In genomic region chr4:77819409-77819835, GRCh38 we compare ENCODE assay signal across 8 cellular contexts.
DNase-seq lines count a peak whose midpoint lies in the region; ATAC-seq and TF ChIP-seq lines count a peak whose summit lies in the region.

No MANE protein-coding gene starts in this region.

- H3K36me3 ChIP-seq in parathyroid adenoma (ENCODE audit: control insufficient read depth, insufficient read depth, low read length): no peaks in the 10 kb centered on the region

- peak; percentile 14 for ATAC-seq in HG03095 (IDR thresholded peaks at IDR 0.05; ENCODE audit: unreplicated experiment)

- peak overlapping the region; percentile 11 for H3K9ac ChIP-seq in parathyroid adenoma

- H3K79me2 ChIP-seq in parathyroid adenoma: peaks cover 4% of the 10 kb centered on the region

- H3K4me1 ChIP-seq in parathyroid adenoma: peaks cover 2% of the 10 kb centered on the region

- intact Hi-C loops in head of caudate nucleus (cut with DNase I): no loop called here

- peak overlapping the region; percentile 74 for H3K4me2 ChIP-seq in parathyroid adenoma (ENCODE audit: low read length)

- TF ChIP-seq CTCF in parathyroid adenoma (IDR thresholded peaks at IDR 0.05): no peak

- H3K4me3 ChIP-seq in parathyroid adenoma (ENCODE audit: low read depth, low read length): peak overlapping the region; percentile 78

- no peaks in the 10 kb centered on the region for H3K9me3 ChIP-seq in parathyroid adenoma (ENCODE audit: control insufficient read depth, low read length)

- DNase-seq in activated gamma-delta T cell (lab: John Stamatoyannopoulos, UW) (peak; percentile 86), activated gamma-delta T cell treated with Interleukin-2 at 50 U/mL for 16 hours (no peak), head of caudate nucleus (peak in 23 of 42 donors; percentile 7 to 83 (median 59)), AML-193 (lab: John Stamatoyannopoulos, UW) (no peak), Kasumi-1 (lab: John Stamatoyannopoulos, UW) (no peak)
- peak; percentile 89 for DNase-seq in activated CD8-positive, alpha-beta memory T cell treated with anti-CD3 and anti-CD28 coated beads, Interleukin-2, amount 50 U/mL, for 4 hours

- peak overlapping the region; percentile 86 for H2AFZ ChIP-seq in parathyroid adenoma

- no peaks in the 10 kb centered on the region for H3K27me3 ChIP-seq in parathyroid adenoma (ENCODE audit: control insufficient read depth, insufficient read depth, low read length)

- peak overlapping the region; percentile 93 for H3K27ac ChIP-seq in parathyroid adenoma

Comparison
In these comparisons a context has a peak if more than half of its experiments do, and no peak if none do; other contexts are left out.
1. DNase-seq: peak in activated gamma-delta T cell (single experiment), activated CD8-positive, alpha-beta memory T cell treated with anti-CD3 and anti-CD28 coated beads, Interleukin-2, amount 50 U/mL, for 4 hours (single experiment) and head of caudate nucleus (23 of 42); none in activated gamma-delta T cell treated with Interleukin-2 at 50 U/mL for 16 hours (single experiment), AML-193 (0 of 2) and Kasumi-1 (0 of 2).